6 cellular contexts compared by ENCODE assay signal in the genomic region with DNA sequence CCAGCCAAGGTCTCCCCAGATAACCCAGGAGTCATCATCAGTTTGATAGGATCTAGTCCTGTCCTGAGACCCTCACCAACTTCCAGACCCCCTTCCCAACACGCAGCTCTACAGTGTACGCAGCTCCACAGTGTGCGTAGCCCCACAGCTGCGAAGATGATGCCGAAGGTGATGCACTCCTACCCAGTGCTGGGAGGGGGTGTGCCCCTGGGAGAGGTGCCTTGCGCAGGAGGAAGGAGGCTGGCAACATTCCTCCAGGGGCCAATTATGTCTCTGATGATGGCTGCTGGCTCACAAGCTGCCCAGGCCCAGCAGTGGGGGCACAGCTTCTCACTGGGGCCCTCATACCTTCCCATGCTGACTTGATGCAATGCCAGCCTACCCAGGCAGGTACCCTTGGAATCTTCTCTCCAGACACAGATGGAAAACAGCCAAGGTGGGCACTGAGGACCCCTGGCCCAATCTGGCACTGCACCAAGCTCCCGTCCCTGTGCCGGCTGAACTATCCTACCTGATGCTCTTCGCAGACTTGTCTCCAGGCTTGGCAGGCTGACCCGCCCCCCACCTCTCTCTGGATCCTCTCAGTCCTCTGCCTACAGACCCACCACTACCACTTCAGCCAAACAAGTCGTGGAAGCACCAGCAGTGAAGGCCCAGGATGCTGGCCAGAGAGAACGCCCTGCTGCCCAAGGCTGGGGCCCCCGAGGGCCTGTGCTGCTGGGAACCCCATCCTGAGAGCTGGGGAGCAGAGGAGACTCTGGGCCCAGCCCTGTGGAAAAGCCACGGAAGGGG. TPM values are rescaled to one million over a fixed set of nuclear protein-coding genes. Genes with fewer than 3 reads are reported as not detected.
DNase-seq lines count a peak whose midpoint lies in the region; ATAC-seq and TF ChIP-seq lines count a peak whose summit lies in the region.

No MANE protein-coding gene starts in this region.

- peak overlapping the region in 4 of 6 donors; percentile 35 to 75 (median 48) for H3K27ac Mint-ChIP-seq in immature natural killer cell

- no peaks in the 10 kb centered on the region for H3K27me3 ChIP-seq in AG04450 (ENCODE audit: control insufficient read depth, insufficient read depth, low read length)

- peaks cover 13 to 18% of the 10 kb centered on the region in 2 donors for H3K4me1 Mint-ChIP-seq in immature natural killer cell

- no peak for ATAC-seq in GM18511 (IDR thresholded peaks at IDR 0.05; ENCODE audit: unreplicated experiment)

- peaks cover 0 to under 1% (median 0%) of the 10 kb centered on the region in 3 donors for H3K36me3 Mint-ChIP-seq in immature natural killer cell

- peak overlapping the region; percentile 75 to 87 (median 80) for H3K4me3 Mint-ChIP-seq in immature natural killer cell

- no peaks in the 10 kb centered on the region for H3K9me3 Mint-ChIP-seq in immature natural killer cell

- CTCF ChIA-PET in AG04450 (lab: Charles Lee) = no interaction called here

- no peak overlapping the region for H3K27ac ChIP-seq in AG04450 (ENCODE audit: low read depth, low read length)

- POLR2A ChIA-PET in AG04450 (lab: Yijun Ruan, JAX) = no interaction called here

- H3K9me3 ChIP-seq in AG04450 (ENCODE audit: control insufficient read depth, insufficient read depth, low read length) = peaks cover 44% of the 10 kb centered on the region

- no peak for TF ChIP-seq CTCF in AG04450 (IDR thresholded peaks at IDR 0.05; ENCODE audit: low read depth, low read length)
- TF ChIP-seq CTCF in WI38 (IDR thresholded peaks at IDR 0.05; ENCODE audit: low read depth, low read length) = no peak

- H3K4me3 ChIP-seq in AG04450 (ENCODE audit: low read depth, low read length) (peak overlapping the region; percentile 66), WI38 (ENCODE audit: low read depth, low read length) (peak overlapping the region; percentile 68)

- DNase-seq in AG04450 (ENCODE audit: low read depth, low spot score) (no peak), immature natural killer cell (no peak), SIG-M5 treated with dmso at 0.1 percent for 504 hours (lab: John Stamatoyannopoulos, UW; ENCODE audit: unreplicated experiment) (no peak)
- no peak for DNase-seq in stimulated activated naive CD4-positive, alpha-beta T cell treated with Interleukin-2 at 50 U/mL for 16 hours (lab: John Stamatoyannopoulos, UW)

- peaks cover 3 to 6% (median 4%) of the 10 kb centered on the region in 3 donors for H3K27me3 Mint-ChIP-seq in immature natural killer cell (ENCODE audit: low read depth in 3 of 3)

RNA-seq across cellular contexts. Expression of a gene that starts 1.4 kb away (rescaled TPM):
- polyA plus RNA-seq in AG04450 (2011; rRNA removed) (4.0 and 6.0 TPM in 2 replicates), immature natural killer cell (under 1 TPM in 2 of 3 donors, not detected in 1; 0.36 to 0.63 TPM)
- 7.0 and 8.4 TPM in 2 replicates for polyA minus RNA-seq in AG04450 (2011; rRNA and poly(A)+ RNA removed)

RNA-seq across cellular contexts. Expression of a gene that starts 11.1 kb away (rescaled TPM):
- 1.3 and 1.8 TPM in 2 replicates for polyA plus RNA-seq in AG04450 (2011; rRNA removed)
- 0.51 and 0.74 TPM in 2 replicates for polyA minus RNA-seq in AG04450 (2011; rRNA and poly(A)+ RNA removed)
- polyA plus RNA-seq in immature natural killer cell = 10 to 100 TPM in 1 of 3 donors, 1 to 10 TPM in 2; 6.5 to 13.2 (median 8.5) TPM

RNA-seq across cellular contexts. Expression of a gene that starts 12.1 kb away (rescaled TPM):
- 18.0 and 22.3 TPM in 2 replicates for polyA plus RNA-seq in AG04450 (2011; rRNA removed)
- polyA minus RNA-seq in AG04450 (2011; rRNA and poly(A)+ RNA removed) = 17.2 and 22.2 TPM in 2 replicates
- polyA plus RNA-seq in immature natural killer cell = 10 to 100 TPM; 19.3 to 35.5 (median 30.8) TPM

RNA-seq across cellular contexts. Expression of a gene that starts 12.6 kb away (rescaled TPM):
- polyA plus RNA-seq in AG04450 (2011; rRNA removed) = 38.5 and 47.5 TPM in 2 replicates
- polyA minus RNA-seq in AG04450 (2011; rRNA and poly(A)+ RNA removed) = 49.9 and 56.3 TPM in 2 replicates
- polyA plus RNA-seq in immature natural killer cell = 10 to 100 TPM; 52.6 to 94.4 (median 63.1) TPM
